In the genomic region with DNA sequence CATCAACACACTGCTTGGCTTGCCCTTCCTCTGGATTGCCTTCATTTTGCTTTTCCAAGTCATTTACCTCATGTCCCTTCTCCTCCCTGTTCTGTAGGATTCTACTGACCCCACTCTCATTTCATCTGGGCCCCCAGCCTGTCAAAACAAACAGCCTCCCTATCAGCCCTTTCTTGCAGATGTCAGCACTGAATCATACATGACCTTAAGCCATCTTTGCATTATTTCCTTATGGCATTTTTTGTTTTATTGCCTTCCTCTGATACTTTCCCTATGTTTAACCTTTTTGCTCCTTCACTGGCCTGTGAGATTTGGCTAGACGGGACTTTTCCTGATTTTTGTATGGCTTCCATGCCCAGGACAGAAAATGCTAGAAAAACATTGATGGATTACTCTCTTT, we compare ENCODE assay signal across 22 cellular contexts. TPM values are rescaled to one million over a fixed set of nuclear protein-coding genes. Genes with fewer than 3 reads are reported as not detected.
DNase-seq lines count a peak whose midpoint lies in the region; ATAC-seq, FAIRE-seq and TF ChIP-seq lines count a peak whose summit lies in the region.
"Had no signal": no experiment of that assay in that cellular context is flagged by ENCODE, and none has a peak within 500 bp of the region (broad histone marks: within the 10 kb centered on the region; RNA-seq: fewer than 3 reads in every experiment).

No MANE protein-coding gene starts in this region.

- H3K4me3 Mint-ChIP-seq in naive thymus-derived CD8-positive, alpha-beta T cell = no peak overlapping the region
- H3K4me3 Mint-ChIP-seq: CD8-positive, alpha-beta memory T cell had no signal

- ATAC-seq in left colon (peak; percentile 69), GM21786 (IDR thresholded peaks at IDR 0.05; ENCODE audit: unreplicated experiment) (no peak)
- no peak for ATAC-seq in naive thymus-derived CD8-positive, alpha-beta T cell
- ATAC-seq: HepG2 had no signal

- intact Hi-C loops in left colon (cut with DNase I, micrococcal nuclease) (no loop called here), cardiac septum (cut with DNase I) (no loop called here)

- H3K27ac Mint-ChIP-seq in naive thymus-derived CD8-positive, alpha-beta T cell = no peak overlapping the region
- H3K27ac Mint-ChIP-seq: CD8-positive, alpha-beta memory T cell had no signal

- H3K4me3 ChIP-seq in bronchial epithelial cell (ENCODE audit: low read depth, low read length) = no peak overlapping the region
- H3K4me3 ChIP-seq: BLaER1, GM23248, HAP-1, Peyer's patch had no signal

- no peak for TF ChIP-seq CTCF in bronchial epithelial cell (IDR thresholded peaks at IDR 0.05; ENCODE audit: insufficient read depth, low read length, severe bottlenecking)

- POLR2A ChIA-PET in naive thymus-derived CD8-positive, alpha-beta T cell (lab: Charles Lee) = interaction anchor here (0.5 kb wide), 1 partner anchor 22 kb away, joined by 3 read pairs; no protein-coding TSS in a partner anchor

- no peaks in the 10 kb centered on the region for H3K36me3 ChIP-seq in bronchial epithelial cell (ENCODE audit: control insufficient read depth, insufficient read depth, low read length)
- H3K36me3 ChIP-seq: HAP-1, Peyer's patch had no signal

- H3K36me3 Mint-ChIP-seq in naive thymus-derived CD8-positive, alpha-beta T cell = no peaks in the 10 kb centered on the region
- H3K36me3 Mint-ChIP-seq: CD8-positive, alpha-beta memory T cell had no signal

- no peak for TF ChIP-seq POLR2A in GM12891 (IDR thresholded peaks at IDR 0.05; ENCODE audit: low read depth, low read length)

- DNase-seq in GM12891 (ENCODE audit: insufficient read length, low spot score) = no peak
- DNase-seq in bronchial epithelial cell (ENCODE audit: low read depth) = no peak
- DNase-seq in left colon = no peak
- no peak for DNase-seq in naive thymus-derived CD8-positive, alpha-beta T cell
- no peak for DNase-seq in NCI-H524 treated with DMSO at 0.1 percent for 48 hours (lab: John Stamatoyannopoulos, UW)
- no peak for DNase-seq in cardiac septum (ENCODE audit: low spot score)
- DNase-seq: CD8-positive, alpha-beta memory T cell; DMS53; GM23248; KBM-7; NCI-H1092 treated with DMSO at 0.1 percent for 48 hours; NCI-H1436 treated with DMSO at 0.1 percent for 48 hours; NCI-H1930; NCI-H2227 treated with DMSO at 0.1 percent for 48 hours; NCI-H510A treated with DMSO at 0.1 percent for 48 hours; NCI-H774; NK-92 treated with Interleukin-12 subunit alpha and Interleukin-12 subunit beta, amount 100 ng/mL, for 24 hours; Peyer's patch had no signal

- peak; percentile 76 for FAIRE-seq in GM12891 (lab: Jason Lieb, UNC)
- peak; percentile 13 for FAIRE-seq in bronchial epithelial cell (lab: Jason Lieb, UNC)
- FAIRE-seq: HepG2 had no signal

- H3K4me1 Mint-ChIP-seq in naive thymus-derived CD8-positive, alpha-beta T cell = peaks cover 16 to 49% (median 35%) of the 10 kb centered on the region in 4 donors

- H3K27me3 ChIP-seq in bronchial epithelial cell (ENCODE audit: control insufficient read depth, insufficient read depth, low read length) = no peaks in the 10 kb centered on the region
- H3K27me3 ChIP-seq: BLaER1, Peyer's patch had no signal

- no peaks in the 10 kb centered on the region for H3K9me3 Mint-ChIP-seq in naive thymus-derived CD8-positive, alpha-beta T cell
- H3K9me3 Mint-ChIP-seq: CD8-positive, alpha-beta memory T cell had no signal

- H3K27me3 Mint-ChIP-seq in naive thymus-derived CD8-positive, alpha-beta T cell = no peaks in the 10 kb centered on the region
- H3K27me3 Mint-ChIP-seq: CD8-positive, alpha-beta memory T cell had no signal

TF ChIP-seq in GM12891, 5 proteins besides CTCF, POLR2A, EP300 and RAD21:
- TF ChIP-seq POU2F2 (IDR thresholded peaks at IDR 0.05; ENCODE audit: low read depth, low read length) = no peak
- no peak for TF ChIP-seq PAX5 (IDR thresholded peaks at IDR 0.05; ENCODE audit: insufficient read depth, low read length, severe bottlenecking)
- TF ChIP-seq POLR2AphosphoS5 (IDR thresholded peaks at IDR 0.05; ENCODE audit: low read depth, low read length) = no peak
- TF ChIP-seq SPI1 (IDR thresholded peaks at IDR 0.05; ENCODE audit: low read depth, low read length) = no peak
- TF ChIP-seq TAF1 (IDR thresholded peaks at IDR 0.05; ENCODE audit: low read depth, low read length) = no peak

RNA-seq across cellular contexts. Expression of gene LRCH1, which starts 8.7 kb away (rescaled TPM):
- 19.9 TPM for polyA plus RNA-seq in GM12891 (2012; ENCODE audit: low read depth, missing spikeins)
- total RNA-seq in bronchial epithelial cell (3.4 and 4.7 TPM in 2 replicates), left colon (10 to 100 TPM; 13.9 to 17.9 TPM), cardiac septum (19.3 TPM)
- total RNA-seq in naive thymus-derived CD8-positive, alpha-beta T cell = 10 to 100 TPM; 15.8 to 17.1 TPM
- 1 to 10 TPM; 1.3 to 3.8 (median 1.4) TPM for polyA plus RNA-seq in naive thymus-derived CD8-positive, alpha-beta T cell
